ENCODE assay signal across 20 cellular contexts in genomic region chr15:55618396-55618795, GRCh38. TPM values are rescaled to one million over a fixed set of nuclear protein-coding genes. Genes with fewer than 3 reads are reported as not detected.
"Had no signal": no experiment of that assay in that cellular context is flagged by ENCODE, and none has a peak within 500 bp of the region (broad histone marks: within the 10 kb centered on the region; RNA-seq: fewer than 3 reads in every experiment).

No MANE protein-coding gene starts in this region.

- H3K27me3 ChIP-seq: esophagus muscularis mucosa, gastrocnemius medialis, heart right ventricle, testis, tibial nerve had no signal

- DNase-seq: effector memory CD4-positive, alpha-beta T cell; gastrocnemius medialis; heart right ventricle; hypothalamus; kidney glomerular epithelial cell; naive thymus-derived CD4-positive, alpha-beta T cell; occipital lobe; psoas muscle; retina; spleen; stimulated activated CD4-positive, alpha-beta T cell treated with anti-CD3 and anti-CD28 coated beads, Interleukin-2, amount 100 ng/mL, for 24 hours; stimulated activated CD4-positive, alpha-beta T cell treated with anti-CD3 and anti-CD28 coated beads, Interleukin-4, amount 100 ng/mL, for 4 hours; stimulated activated naive B cell treated with anti-CD40 and anti-IgM and Interleukin-4, amounts not matched to agents 10 μg/mL and 1 μg/mL and 100 μg/mL, for 72 hours; stimulated activated naive CD8-positive, alpha-beta T cell treated with anti-CD3 and anti-CD28 coated beads, Interleukin-15, amount 100 ng/mL, for 72 hours; testis had no signal

- H3K4me3 Mint-ChIP-seq: naive thymus-derived CD4-positive, alpha-beta T cell; stimulated activated naive B cell treated with anti-CD40 and anti-IgM and Interleukin-4, amounts not matched to agents 10 μg/mL and 1 μg/mL and 100 μg/mL, for 72 hours; stimulated activated naive CD8-positive, alpha-beta T cell treated with anti-CD3 and anti-CD28 coated beads, Interleukin-15, amount 100 ng/mL, for 72 hours had no signal

- H3K9me3 Mint-ChIP-seq: naive thymus-derived CD4-positive, alpha-beta T cell; stimulated activated naive B cell treated with anti-CD40 and anti-IgM and Interleukin-4, amounts not matched to agents 10 μg/mL and 1 μg/mL and 100 μg/mL, for 72 hours; stimulated activated naive CD8-positive, alpha-beta T cell treated with anti-CD3 and anti-CD28 coated beads, Interleukin-15, amount 100 ng/mL, for 72 hours had no signal

- H3K27ac ChIP-seq: epithelial cell of prostate, esophagus muscularis mucosa, gastrocnemius medialis, heart right ventricle, parathyroid adenoma, psoas muscle, spleen, testis, tibial nerve had no signal

- H3K36me3 Mint-ChIP-seq: naive thymus-derived CD4-positive, alpha-beta T cell; stimulated activated naive B cell treated with anti-CD40 and anti-IgM and Interleukin-4, amounts not matched to agents 10 μg/mL and 1 μg/mL and 100 μg/mL, for 72 hours had no signal

- H3K4me3 ChIP-seq: esophagus muscularis mucosa, gastrocnemius medialis, heart right ventricle, psoas muscle, spleen, testis, tibial nerve had no signal

- H2AFZ ChIP-seq: parathyroid adenoma had no signal

- H3K4me1 ChIP-seq: esophagus muscularis mucosa, heart right ventricle, parathyroid adenoma, psoas muscle, spleen, testis, tibial nerve had no signal

- H3K79me2 ChIP-seq: parathyroid adenoma had no signal

- FAIRE-seq: islet of Langerhans had no signal

- H3K36me3 ChIP-seq: gastrocnemius medialis, spleen had no signal

- H3K4me1 Mint-ChIP-seq: naive thymus-derived CD4-positive, alpha-beta T cell; stimulated activated naive B cell treated with anti-CD40 and anti-IgM and Interleukin-4, amounts not matched to agents 10 μg/mL and 1 μg/mL and 100 μg/mL, for 72 hours; stimulated activated naive CD8-positive, alpha-beta T cell treated with anti-CD3 and anti-CD28 coated beads, Interleukin-15, amount 100 ng/mL, for 72 hours had no signal

- H3K27ac Mint-ChIP-seq: naive thymus-derived CD4-positive, alpha-beta T cell; stimulated activated naive B cell treated with anti-CD40 and anti-IgM and Interleukin-4, amounts not matched to agents 10 μg/mL and 1 μg/mL and 100 μg/mL, for 72 hours; stimulated activated naive CD8-positive, alpha-beta T cell treated with anti-CD3 and anti-CD28 coated beads, Interleukin-15, amount 100 ng/mL, for 72 hours had no signal

- H3K9ac ChIP-seq: parathyroid adenoma had no signal

- H3K9me3 ChIP-seq: esophagus muscularis mucosa, gastrocnemius medialis, heart right ventricle, psoas muscle, spleen, testis, tibial nerve had no signal

RNA-seq across cellular contexts. Expression of gene PYGO1, which starts 30.3 kb away (rescaled TPM):
- total RNA-seq: naive thymus-derived CD4-positive, alpha-beta T cell had no signal
- polyA plus RNA-seq: naive thymus-derived CD4-positive, alpha-beta T cell had no signal
